In the genomic region with DNA sequence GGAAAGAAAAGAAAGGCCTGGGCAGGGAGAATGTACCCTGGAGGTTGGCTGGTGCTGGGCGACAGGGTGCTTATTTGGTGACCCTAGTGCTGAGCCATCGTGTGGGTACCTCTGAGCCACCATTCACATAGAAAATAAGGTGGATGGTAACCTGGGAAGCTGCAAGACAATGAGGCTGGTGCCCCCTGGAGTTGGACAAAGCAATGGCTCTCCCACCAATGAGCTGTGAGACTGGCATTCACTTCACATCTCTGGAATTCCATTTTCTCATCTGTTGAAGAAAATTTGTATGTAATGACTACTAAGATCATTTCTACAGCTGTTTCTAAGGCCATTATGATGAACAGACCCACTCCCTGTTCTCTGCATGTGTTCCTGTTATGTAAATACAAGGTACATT, we compare ENCODE assay signal across 11 cellular contexts.
A peak's percentile ranks its signal among the peaks of the same experiment; 100 is the strongest.
DNase-seq lines count a peak whose midpoint lies in the region; ATAC-seq and TF ChIP-seq lines count a peak whose summit lies in the region.
"Had no signal": no experiment of that assay in that cellular context is flagged by ENCODE, and none has a peak within 500 bp of the region (broad histone marks: within the 10 kb centered on the region; RNA-seq: fewer than 3 reads in every experiment).

No MANE protein-coding gene starts in this region.

- H3K9me3 ChIP-seq in testis: no peaks in the 10 kb centered on the region

- CTCF ChIA-PET in activated CD8-positive, alpha-beta T cell treated with anti-CD3 and anti-CD28 coated beads for 36 hours (lab: Charles Lee): interaction anchor here (0.5 to 2.6 kb wide), 6 partner anchors 12 to 602 kb away, joined by 3 to 7 read pairs (median 4); no protein-coding TSS in a partner anchor
- CTCF ChIA-PET in activated CD8-positive, alpha-beta T cell treated with anti-CD3 and anti-CD28 coated beads, Interleukin-2, amount 10 ng/mL, durations not matched to agents 7 days and 5 days (lab: Charles Lee): interaction anchor here (0.8 to 1.4 kb wide), 3 partner anchors 9 to 604 kb away, joined by 3 to 6 read pairs (median 3); no protein-coding TSS in a partner anchor

- no peaks in the 10 kb centered on the region for H3K27me3 ChIP-seq in testis

- no peak overlapping the region for H3K4me3 Mint-ChIP-seq in activated CD8-positive, alpha-beta T cell treated with anti-CD3 and anti-CD28 coated beads for 36 hours
- no peak overlapping the region for H3K4me3 Mint-ChIP-seq in activated CD8-positive, alpha-beta T cell treated with anti-CD3 and anti-CD28 coated beads, Interleukin-2, amount 10 ng/mL, durations not matched to agents 7 days and 5 days

- H3K4me3 ChIP-seq in testis: no peak overlapping the region

- H3K36me3 Mint-ChIP-seq in activated CD8-positive, alpha-beta T cell treated with anti-CD3 and anti-CD28 coated beads for 36 hours (ENCODE audit: low read depth): no peaks in the 10 kb centered on the region
- H3K36me3 Mint-ChIP-seq in activated CD8-positive, alpha-beta T cell treated with anti-CD3 and anti-CD28 coated beads, Interleukin-2, amount 10 ng/mL, durations not matched to agents 7 days and 5 days (ENCODE audit: low read depth): no peaks in the 10 kb centered on the region

- H3K9me3 Mint-ChIP-seq in activated CD8-positive, alpha-beta T cell treated with anti-CD3 and anti-CD28 coated beads for 36 hours: no peaks in the 10 kb centered on the region
- no peaks in the 10 kb centered on the region for H3K9me3 Mint-ChIP-seq in activated CD8-positive, alpha-beta T cell treated with anti-CD3 and anti-CD28 coated beads, Interleukin-2, amount 10 ng/mL, durations not matched to agents 7 days and 5 days (ENCODE audit: insufficient read depth)

- H3K27me3 Mint-ChIP-seq in activated CD8-positive, alpha-beta T cell treated with anti-CD3 and anti-CD28 coated beads for 36 hours: peaks cover 11% of the 10 kb centered on the region
- peaks cover 5% of the 10 kb centered on the region for H3K27me3 Mint-ChIP-seq in activated CD8-positive, alpha-beta T cell treated with anti-CD3 and anti-CD28 coated beads, Interleukin-2, amount 10 ng/mL, durations not matched to agents 7 days and 5 days (ENCODE audit: low read depth)

- H3K27ac Mint-ChIP-seq in activated CD8-positive, alpha-beta T cell treated with anti-CD3 and anti-CD28 coated beads for 36 hours: no peak overlapping the region
- no peak overlapping the region for H3K27ac Mint-ChIP-seq in activated CD8-positive, alpha-beta T cell treated with anti-CD3 and anti-CD28 coated beads, Interleukin-2, amount 10 ng/mL, durations not matched to agents 7 days and 5 days

- TF ChIP-seq CTCF in activated CD8-positive, alpha-beta T cell treated with anti-CD3 and anti-CD28 coated beads for 36 hours (IDR thresholded peaks at IDR 0.05): no peak
- peak in 1 of 3 experiments; percentile 8 for TF ChIP-seq CTCF in testis (IDR thresholded peaks at IDR 0.05)

- POLR2A ChIA-PET in activated CD8-positive, alpha-beta T cell treated with anti-CD3 and anti-CD28 coated beads for 36 hours (lab: Charles Lee): no interaction called here
- POLR2A ChIA-PET in activated CD8-positive, alpha-beta T cell treated with anti-CD3 and anti-CD28 coated beads, Interleukin-2, amount 10 ng/mL, durations not matched to agents 7 days and 5 days (lab: Charles Lee): no interaction called here

- peaks cover 20% of the 10 kb centered on the region for H3K4me1 ChIP-seq in testis

- ATAC-seq in activated CD8-positive, alpha-beta T cell treated with anti-CD3 and anti-CD28 coated beads for 36 hours: no peak
- no peak for ATAC-seq in activated CD8-positive, alpha-beta T cell treated with anti-CD3 and anti-CD28 coated beads, Interleukin-2, amount 10 ng/mL, durations not matched to agents 7 days and 5 days

- no peaks in the 10 kb centered on the region for H3K36me3 ChIP-seq in testis (ENCODE audit: low read depth, missing control alignments)

- H3K4me1 Mint-ChIP-seq in activated CD8-positive, alpha-beta T cell treated with anti-CD3 and anti-CD28 coated beads for 36 hours (ENCODE audit: low read depth): no peaks in the 10 kb centered on the region
- peaks cover 8% of the 10 kb centered on the region for H3K4me1 Mint-ChIP-seq in activated CD8-positive, alpha-beta T cell treated with anti-CD3 and anti-CD28 coated beads, Interleukin-2, amount 10 ng/mL, durations not matched to agents 7 days and 5 days (ENCODE audit: low read depth)

- H3K27ac ChIP-seq in testis: peak overlapping the region; percentile 82 to 84

- WGBS in testis, 2 donors: 55 to 70% methylated on average over 2 of the region's 2 CpGs

- peak; percentile 10 for DNase-seq in activated CD8-positive, alpha-beta T cell treated with anti-CD3 and anti-CD28 coated beads for 36 hours
- no peak for DNase-seq in activated CD8-positive, alpha-beta T cell treated with anti-CD3 and anti-CD28 coated beads, Interleukin-2, amount 10 ng/mL, durations not matched to agents 7 days and 5 days
- DNase-seq in HuH-7 (ENCODE audit: low spot score) (peak; percentile 10), dermis blood vessel endothelial cell (peak; percentile 2), testis (no peak), Ammon's horn (ENCODE audit: low spot score) (no peak), NAMALWA (ENCODE audit: low spot score) (no peak)
- DNase-seq in activated CD8-positive, alpha-beta memory T cell treated with anti-CD3 and anti-CD28 coated beads, Interleukin-2, amount 50 U/mL, for 48 hours: no peak
- DNase-seq: C1 segment of cervical spinal cord, kidney glomerular epithelial cell, NCI-H510A had no signal

- TF ChIP-seq POLR2A in testis (IDR thresholded peaks at IDR 0.05): no peak

- intact Hi-C loops in activated CD8-positive, alpha-beta T cell treated with anti-CD3 and anti-CD28 coated beads for 36 hours (cut with micrococcal nuclease): no loop called here
- intact Hi-C loops in testis (cut with DNase I; ENCODE audit: low total_unique reads): no loop called here

Comparison
In these comparisons a context has a peak if more than half of its experiments do, and no peak if none do; other contexts are left out.
1. DNase-seq: peak in activated CD8-positive, alpha-beta T cell treated with anti-CD3 and anti-CD28 coated beads for 36 hours (single experiment), HuH-7 (single experiment) and dermis blood vessel endothelial cell (single experiment); none in activated CD8-positive, alpha-beta T cell treated with anti-CD3 and anti-CD28 coated beads, Interleukin-2, amount 10 ng/mL, durations not matched to agents 7 days and 5 days (single experiment), testis (single experiment), Ammon's horn (single experiment), NAMALWA (single experiment) and activated CD8-positive, alpha-beta memory T cell treated with anti-CD3 and anti-CD28 coated beads, Interleukin-2, amount 50 U/mL, for 48 hours (single experiment).